Comparison of ENCODE assay signal across 7 cellular contexts in the genomic region with DNA sequence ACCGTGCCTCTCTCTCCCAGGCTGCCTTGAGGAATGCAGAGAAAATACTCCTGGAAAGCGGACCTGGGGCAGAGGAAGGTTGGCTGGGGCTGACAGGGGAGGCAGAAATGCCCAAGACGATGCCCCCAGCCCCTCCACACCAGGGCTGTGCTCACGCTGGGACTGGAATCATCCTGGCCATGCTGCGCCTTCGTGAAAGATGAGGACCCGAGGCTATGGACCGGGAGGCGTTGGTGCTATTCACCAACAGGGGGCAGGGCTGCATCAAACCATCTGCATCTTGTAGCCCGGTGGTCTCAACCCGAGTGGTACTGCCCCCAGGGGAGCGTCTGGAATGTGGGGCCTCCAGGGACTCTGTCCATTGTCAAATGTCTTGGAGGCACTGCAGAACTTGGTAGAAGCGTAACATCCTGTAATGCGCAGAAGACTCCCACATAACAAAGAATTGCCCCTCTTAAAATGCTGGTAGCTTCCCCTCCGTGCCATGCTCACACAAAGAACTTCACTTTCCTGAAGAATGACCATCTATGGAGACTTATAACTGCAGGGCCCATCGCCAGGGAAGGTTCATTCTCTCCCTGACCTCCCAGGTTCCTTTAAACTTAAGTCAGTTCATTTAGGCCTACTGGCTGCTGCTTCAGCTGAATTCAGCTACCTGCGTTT.
DNase-seq lines count a peak whose midpoint lies in the region; ATAC-seq, FAIRE-seq and TF ChIP-seq lines count a peak whose summit lies in the region.

No MANE protein-coding gene starts in this region.

- no peak for ATAC-seq in GM18505 (IDR thresholded peaks at IDR 0.05; ENCODE audit: unreplicated experiment)

- DNase-seq in GM03348 (ENCODE audit: low spot score): peak; percentile 16
- DNase-seq in HTR-8/SVneo (ENCODE audit: insufficient read length, low spot score): peak; percentile 20
- DNase-seq in astrocyte of the hippocampus (ENCODE audit: low read depth, low spot score): peak; percentile 34
- peak; percentile 27 for DNase-seq in myocyte (ENCODE audit: low read depth)
- DNase-seq in NCI-H128 (lab: John Stamatoyannopoulos, UW; ENCODE audit: unreplicated experiment): no peak
- DNase-seq in cortex of kidney (lab: John Stamatoyannopoulos, UW): no peak

- no peak for FAIRE-seq in HTR-8/SVneo (lab: Jason Lieb, UNC)

- no peak for TF ChIP-seq POLR2A in GM18505 (IDR thresholded peaks at IDR 0.05; ENCODE audit: borderline replicate concordance, extremely low read depth, insufficient read depth, insufficient read length)

Comparison
In these comparisons a context has a peak if more than half of its experiments do, and no peak if none do; other contexts are left out.
1. DNase-seq: peak in GM03348 (single experiment), HTR-8/SVneo (single experiment), astrocyte of the hippocampus (single experiment) and myocyte (single experiment); none in NCI-H128 (single experiment) and cortex of kidney (single experiment).